ENCODE assay signal across 2 cellular contexts in the genomic region with DNA sequence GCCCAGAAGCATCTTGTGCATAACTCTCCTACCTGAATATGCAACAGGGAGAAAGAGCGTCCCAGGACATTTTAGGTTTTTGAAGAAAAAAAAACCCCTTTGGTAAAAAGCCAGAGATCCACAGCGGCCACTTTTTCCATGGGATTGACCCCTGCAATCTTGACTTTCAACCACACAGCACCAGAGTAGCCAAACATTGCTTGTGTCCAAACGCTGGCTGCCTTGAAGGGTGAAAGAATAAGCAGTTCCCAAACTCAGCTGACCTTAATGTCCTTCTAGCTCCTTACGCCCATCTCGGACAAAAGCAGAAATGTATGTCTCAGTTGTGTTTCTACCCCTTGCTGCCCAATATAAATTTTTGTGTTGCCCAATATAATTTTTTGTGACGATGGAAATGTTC.
TF ChIP-seq lines count a peak whose summit lies in the region.

No MANE protein-coding gene starts in this region.

TF ChIP-seq in H1, 55 proteins besides CTCF, POLR2A, EP300 and RAD21:
- TF ChIP-seq SAP30 (IDR thresholded peaks at IDR 0.05; ENCODE audit: insufficient read depth, insufficient replicate concordance, low read length) (no peak), HDAC2 (IDR thresholded peaks at IDR 0.05; ENCODE audit: borderline replicate concordance in 1 of 2, low read depth in 2 of 2, low read length in 2 of 2) (no peak), RXRA (IDR thresholded peaks at IDR 0.05; ENCODE audit: insufficient read depth, low read depth, low read length) (no peak), E2F6 (IDR thresholded peaks at IDR 0.05) (no peak), BACH1 (IDR thresholded peaks at IDR 0.05; ENCODE audit: low read length) (no peak), SP1 (IDR thresholded peaks at IDR 0.05; ENCODE audit: low read depth, low read length) (no peak), SRF (IDR thresholded peaks at IDR 0.05; ENCODE audit: low read depth, low read length) (no peak), TAF7 (optimal IDR thresholded peaks at IDR 0.05; ENCODE audit: borderline replicate concordance, low read depth, low read length) (no peak), SIRT6 (IDR thresholded peaks at IDR 0.05; ENCODE audit: low read length) (no peak), CBX5 (IDR thresholded peaks at IDR 0.05; ENCODE audit: low read depth, low read length) (no peak), RFX5 (IDR thresholded peaks at IDR 0.05; ENCODE audit: borderline replicate concordance, low read depth, low read length) (no peak), POU5F1 (IDR thresholded peaks at IDR 0.05; ENCODE audit: low read depth, low read length) (no peak), GTF2F1 (IDR thresholded peaks at IDR 0.05; ENCODE audit: borderline replicate concordance, low read depth, low read length) (no peak), MAFK (IDR thresholded peaks at IDR 0.05; ENCODE audit: low read depth, low read length) (no peak)
- TF ChIP-seq, protein P1, sequence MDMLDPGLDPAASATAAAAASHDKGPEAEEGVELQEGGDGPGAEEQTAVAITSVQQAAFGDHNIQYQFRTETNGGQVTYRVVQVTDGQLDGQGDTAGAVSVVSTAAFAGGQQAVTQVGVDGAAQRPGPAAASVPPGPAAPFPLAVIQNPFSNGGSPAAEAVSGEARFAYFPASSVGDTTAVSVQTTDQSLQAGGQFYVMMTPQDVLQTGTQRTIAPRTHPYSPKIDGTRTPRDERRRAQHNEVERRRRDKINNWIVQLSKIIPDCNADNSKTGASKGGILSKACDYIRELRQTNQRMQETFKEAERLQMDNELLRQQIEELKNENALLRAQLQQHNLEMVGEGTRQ (IDR thresholded peaks at IDR 0.05; ENCODE audit: low read length), result no peak

TF ChIP-seq in GM12891, 5 proteins besides CTCF, POLR2A, EP300 and RAD21:
- TF ChIP-seq SPI1 (IDR thresholded peaks at IDR 0.05; ENCODE audit: low read depth, low read length), result no peak
- TF ChIP-seq POLR2AphosphoS5 (IDR thresholded peaks at IDR 0.05; ENCODE audit: low read depth, low read length), result no peak
- TF ChIP-seq PAX5 (IDR thresholded peaks at IDR 0.05; ENCODE audit: insufficient read depth, low read length, severe bottlenecking), result no peak
- no peak for TF ChIP-seq TAF1 (IDR thresholded peaks at IDR 0.05; ENCODE audit: low read depth, low read length)
- no peak for TF ChIP-seq POU2F2 (IDR thresholded peaks at IDR 0.05; ENCODE audit: low read depth, low read length)
TF ChIP-seq in GM12891: peak in this region for 0.
